ENCODE assay signal across 13 cellular contexts in genomic region chr6:36756761-36757160, GRCh38. TPM values are rescaled to one million over a fixed set of nuclear protein-coding genes. Genes with fewer than 3 reads are reported as not detected.
DNase-seq lines count a peak whose midpoint lies in the region; TF ChIP-seq lines count a peak whose summit lies in the region.
"Had no signal": no experiment of that assay in that cellular context is flagged by ENCODE, and none has a peak within 500 bp of the region (broad histone marks: within the 10 kb centered on the region; RNA-seq: fewer than 3 reads in every experiment).

No MANE protein-coding gene starts in this region.

- H3K4me1 ChIP-seq in vagina (peaks cover 36% of the 10 kb centered on the region), right atrium auricular region (peaks cover 0 to 22% of the 10 kb centered on the region in 2 donors)

- peak overlapping the region; percentile 0 for H3K4me3 Mint-ChIP-seq in activated naive CD4-positive, alpha-beta T cell treated with anti-CD3 and anti-CD28 coated beads for 36 hours

- H4K20me1 ChIP-seq in SU-DHL-6 (ENCODE audit: low read depth, low read length), result no peaks in the 10 kb centered on the region

- TF ChIP-seq CTCF in SU-DHL-6 (IDR thresholded peaks at IDR 0.05; ENCODE audit: insufficient read depth, low read length, poor library complexity, severe bottlenecking) (no peak), vagina (IDR thresholded peaks at IDR 0.05) (no peak), right atrium auricular region (IDR thresholded peaks at IDR 0.05) (no peak)

- peak overlapping the region; percentile 81 for H3K27ac Mint-ChIP-seq in activated naive CD4-positive, alpha-beta T cell treated with anti-CD3 and anti-CD28 coated beads for 36 hours

- no peaks in the 10 kb centered on the region for H3K36me3 ChIP-seq in SU-DHL-6 (ENCODE audit: low read length)
- no peaks in the 10 kb centered on the region for H3K36me3 ChIP-seq in vagina
- no peaks in the 10 kb centered on the region for H3K36me3 ChIP-seq in right atrium auricular region
- H3K36me3 ChIP-seq: esophagus muscularis mucosa had no signal

- H3K9me3 Mint-ChIP-seq in activated naive CD4-positive, alpha-beta T cell treated with anti-CD3 and anti-CD28 coated beads for 36 hours, result no peaks in the 10 kb centered on the region

- H3F3A ChIP-seq in SU-DHL-6 (ENCODE audit: insufficient read depth), result peaks cover 47% of the 10 kb centered on the region

- H3K9me2 ChIP-seq in SU-DHL-6 (replicated peaks; ENCODE audit: insufficient read depth, low read length), result no peaks in the 10 kb centered on the region

- H3K79me2 ChIP-seq in SU-DHL-6 (ENCODE audit: insufficient read depth, low read length), result no peaks in the 10 kb centered on the region

- no peaks in the 10 kb centered on the region for H3K27me3 ChIP-seq in SU-DHL-6 (ENCODE audit: low read length)
- no peaks in the 10 kb centered on the region for H3K27me3 ChIP-seq in vagina
- H3K27me3 ChIP-seq in right atrium auricular region, result no peaks in the 10 kb centered on the region
- H3K27me3 ChIP-seq: esophagus muscularis mucosa had no signal

- peak overlapping the region; percentile 65 for H3K4me2 ChIP-seq in SU-DHL-6 (ENCODE audit: low read depth, low read length, poor library complexity, severe bottlenecking)

- peaks cover 63% of the 10 kb centered on the region for H3K4me1 Mint-ChIP-seq in activated naive CD4-positive, alpha-beta T cell treated with anti-CD3 and anti-CD28 coated beads for 36 hours (ENCODE audit: low read depth)

- no peaks in the 10 kb centered on the region for H3K36me3 Mint-ChIP-seq in activated naive CD4-positive, alpha-beta T cell treated with anti-CD3 and anti-CD28 coated beads for 36 hours (ENCODE audit: low read depth)

- peak overlapping the region; percentile 4 for H2AFZ ChIP-seq in SU-DHL-6 (ENCODE audit: low read depth, low read length, severe bottlenecking)

- no peaks in the 10 kb centered on the region for H3K27me3 Mint-ChIP-seq in activated naive CD4-positive, alpha-beta T cell treated with anti-CD3 and anti-CD28 coated beads for 36 hours (ENCODE audit: low read depth)

- no peak for TF ChIP-seq POLR2A in vagina (IDR thresholded peaks at IDR 0.05)

- H3K4me3 ChIP-seq in SU-DHL-6 (ENCODE audit: insufficient read depth, low read length, poor library complexity, severe bottlenecking), result peak overlapping the region; percentile 51
- H3K4me3 ChIP-seq in vagina, result no peak overlapping the region
- no peak overlapping the region for H3K4me3 ChIP-seq in right atrium auricular region

- H3K9me3 ChIP-seq in SU-DHL-6 (ENCODE audit: insufficient read depth, low read length) (no peaks in the 10 kb centered on the region), vagina (no peaks in the 10 kb centered on the region), right atrium auricular region (no peaks in the 10 kb centered on the region)
- H3K9me3 ChIP-seq: esophagus muscularis mucosa had no signal

- CTCF ChIA-PET in activated naive CD4-positive, alpha-beta T cell treated with anti-CD3 and anti-CD28 coated beads for 36 hours (lab: Charles Lee), result interaction anchor here (2.5 to 6.1 kb wide), 3 partner anchors 12 to 142 kb away, joined by 13 to 71 read pairs (median 51); no protein-coding TSS in a partner anchor

- peak overlapping the region; percentile 76 for H3K27ac ChIP-seq in SU-DHL-6 (ENCODE audit: low read depth, low read length)
- peak overlapping the region; percentile 22 for H3K27ac ChIP-seq in vagina
- no peak overlapping the region for H3K27ac ChIP-seq in right atrium auricular region

- no peak for DNase-seq in activated naive CD4-positive, alpha-beta T cell treated with anti-CD3 and anti-CD28 coated beads for 36 hours
- no peak for DNase-seq in activated naive CD4-positive, alpha-beta T cell (lab: John Stamatoyannopoulos, UW)
- DNase-seq in fibroblast of peridontal ligament (ENCODE audit: extremely low read depth) (peak; percentile 40), vagina (ENCODE audit: extremely low spot score in 2 of 2) (no peak), right atrium auricular region (ENCODE audit: low spot score) (no peak), amniotic stem cell (lab: John Stamatoyannopoulos, UW) (no peak), NCI-H82 treated with DMSO at 0.1 percent for 48 hours (lab: John Stamatoyannopoulos, UW; ENCODE audit: unreplicated experiment) (no peak)
- DNase-seq: caudate nucleus, DMS79, hypothalamus, NCI-H510A had no signal

- H3K9ac ChIP-seq in SU-DHL-6 (ENCODE audit: low read length), result peak overlapping the region; percentile 52

- intact Hi-C loops in activated naive CD4-positive, alpha-beta T cell treated with anti-CD3 and anti-CD28 coated beads for 36 hours (cut with micrococcal nuclease), result loop anchor here (5.0 kb wide), 2 partner anchors 214 to 624 kb away; partner anchors contain the start of gene MAPK13
- intact Hi-C loops in vagina (cut with DNase I), result loop anchor here (5.0 to 10.0 kb wide), 2 partner anchors 139 to 332 kb away; no protein-coding TSS in a partner anchor

RNA-seq across cellular contexts. Expression of gene RAB44, which starts 59.1 kb away (rescaled TPM):
- under 1 TPM in 1 of 2 experiments, not detected in 1; 0.05 TPM for total RNA-seq in activated naive CD4-positive, alpha-beta T cell treated with anti-CD3 and anti-CD28 coated beads for 36 hours
- 0.49 TPM for total RNA-seq in vagina
- total RNA-seq in right atrium auricular region, result under 1 TPM in 1 of 2 donors, not detected in 1; 0.12 TPM

Comparison
In these comparisons a context has a peak if more than half of its experiments do, and no peak if none do; other contexts are left out.
1. H3K27ac ChIP-seq: peak in SU-DHL-6 (single experiment) and vagina (single experiment); none in right atrium auricular region (0 of 2).